17 cellular contexts compared by ENCODE assay signal in the genomic region with DNA sequence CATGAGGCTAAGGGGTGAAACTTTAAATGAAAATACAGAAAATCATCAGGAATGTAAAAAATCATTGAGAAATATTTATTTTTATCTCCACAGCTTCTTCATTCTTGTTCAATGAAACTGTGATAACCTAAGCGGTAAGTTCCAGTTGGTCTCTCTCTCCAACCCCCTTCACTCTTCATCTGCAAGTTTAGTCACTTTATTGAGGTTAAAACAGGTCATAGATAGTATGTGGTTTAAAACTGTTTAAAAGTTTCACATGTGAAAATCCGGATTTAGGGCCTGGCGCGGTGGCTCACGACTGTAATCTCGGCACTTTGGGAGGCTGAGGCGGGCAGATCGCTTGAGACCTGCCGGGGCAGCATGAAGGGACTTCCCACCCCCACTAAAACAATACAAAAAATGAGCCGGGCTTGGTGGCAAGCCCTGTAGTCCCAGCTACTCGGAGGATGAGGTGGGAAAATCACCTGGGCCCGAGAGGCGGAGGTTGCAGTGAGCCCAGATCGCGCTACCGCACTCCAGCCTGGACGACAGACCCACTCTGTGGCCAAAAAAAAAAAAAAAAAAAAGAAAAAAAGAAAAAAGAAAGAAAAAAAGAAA. TPM values are rescaled to one million over a fixed set of nuclear protein-coding genes. Genes with fewer than 3 reads are reported as not detected.
DNase-seq lines count a peak whose midpoint lies in the region; ATAC-seq, FAIRE-seq and TF ChIP-seq lines count a peak whose summit lies in the region.
"Had no signal": no experiment of that assay in that cellular context is flagged by ENCODE, and none has a peak within 500 bp of the region (broad histone marks: within the 10 kb centered on the region; RNA-seq: fewer than 3 reads in every experiment).

No MANE protein-coding gene starts in this region.

- peaks cover 21% of the 10 kb centered on the region for H3K4me1 Mint-ChIP-seq in activated CD4-positive, alpha-beta T cell treated with anti-CD3 and anti-CD28 coated beads, Interleukin-2, amount 10 ng/mL, durations not matched to agents 7 days and 5 days
- H3K4me1 Mint-ChIP-seq in activated CD4-positive, alpha-beta T cell treated with anti-CD3 and anti-CD28 coated beads, Interleukin-2, amount 10 ng/mL, durations not matched to agents 24 days and 14 days: peaks cover 16% of the 10 kb centered on the region
- H3K4me1 Mint-ChIP-seq in stimulated activated effector memory CD8-positive, alpha-beta T cell treated with anti-CD3 and anti-CD28 coated beads, Interleukin-12 subunit alpha, Interleukin-12 subunit beta, amount 100 ng/mL, for 72 hours: peaks cover 17% of the 10 kb centered on the region
- peaks cover 22% of the 10 kb centered on the region for H3K4me1 Mint-ChIP-seq in T-helper 2 cell treated with Interferon-gamma antibody and Interleukin-4, amounts not matched to agents 5 μg/mL and 100 μg/mL, for 36 hours (ENCODE audit: low read depth)

- CTCF ChIA-PET in activated CD4-positive, alpha-beta T cell treated with anti-CD3 and anti-CD28 coated beads, Interleukin-2, amount 10 ng/mL, durations not matched to agents 7 days and 5 days (lab: Charles Lee): no interaction called here
- CTCF ChIA-PET in HepG2 (lab: Yijun Ruan, JAX; ENCODE audit: low intra/inter-chr PET ratio, low total read pairs): interaction anchor here (2.1 kb wide), 1 partner anchor 244 kb away, joined by 9 read pairs; no protein-coding TSS in a partner anchor

- peak overlapping the region; percentile 96 for H2AFZ ChIP-seq in HepG2 (ENCODE audit: low read length)

- H3K36me3 ChIP-seq in WERI-Rb-1 (no peaks in the 10 kb centered on the region), HepG2 (replicated peaks in 1 of 2; ENCODE audit: control insufficient read depth in 1 of 2, insufficient read depth in 2 of 2, low read length in 2 of 2) (no peaks in the 10 kb centered on the region)
- H3K36me3 ChIP-seq: left ventricle myocardium inferior, neutrophil had no signal

- peak overlapping the region; percentile 89 for H3K4me3 Mint-ChIP-seq in activated CD4-positive, alpha-beta T cell treated with anti-CD3 and anti-CD28 coated beads, Interleukin-2, amount 10 ng/mL, durations not matched to agents 7 days and 5 days
- no peak overlapping the region for H3K4me3 Mint-ChIP-seq in activated CD4-positive, alpha-beta T cell treated with anti-CD3 and anti-CD28 coated beads, Interleukin-2, amount 10 ng/mL, durations not matched to agents 24 days and 14 days
- H3K4me3 Mint-ChIP-seq in stimulated activated effector memory CD8-positive, alpha-beta T cell treated with anti-CD3 and anti-CD28 coated beads, Interleukin-12 subunit alpha, Interleukin-12 subunit beta, amount 100 ng/mL, for 72 hours: peak overlapping the region; percentile 74
- H3K4me3 Mint-ChIP-seq in T-helper 2 cell treated with Interferon-gamma antibody and Interleukin-4, amounts not matched to agents 5 μg/mL and 100 μg/mL, for 36 hours: no peak overlapping the region

- H3K27ac Mint-ChIP-seq in activated CD4-positive, alpha-beta T cell treated with anti-CD3 and anti-CD28 coated beads, Interleukin-2, amount 10 ng/mL, durations not matched to agents 7 days and 5 days: peak overlapping the region; percentile 41
- no peak overlapping the region for H3K27ac Mint-ChIP-seq in activated CD4-positive, alpha-beta T cell treated with anti-CD3 and anti-CD28 coated beads, Interleukin-2, amount 10 ng/mL, durations not matched to agents 24 days and 14 days
- no peak overlapping the region for H3K27ac Mint-ChIP-seq in stimulated activated effector memory CD8-positive, alpha-beta T cell treated with anti-CD3 and anti-CD28 coated beads, Interleukin-12 subunit alpha, Interleukin-12 subunit beta, amount 100 ng/mL, for 72 hours
- H3K27ac Mint-ChIP-seq in T-helper 2 cell treated with Interferon-gamma antibody and Interleukin-4, amounts not matched to agents 5 μg/mL and 100 μg/mL, for 36 hours: no peak overlapping the region
- H3K27ac Mint-ChIP-seq: activated CD8-positive, alpha-beta T cell treated with anti-CD3 and anti-CD28 coated beads, Interleukin-2, amount 10 ng/mL, durations not matched to agents 7 days and 5 days had no signal

- H4K20me1 ChIP-seq in HepG2 (ENCODE audit: insufficient read depth, low read length): peaks cover 15% of the 10 kb centered on the region

- H3K4me3 ChIP-seq in WERI-Rb-1 (ENCODE audit: low read depth, low read length): peak overlapping the region; percentile 46
- peak overlapping the region in 1 of 3 experiments; percentile 74; a peak in 1 of 6 replicates for H3K4me3 ChIP-seq in HepG2 (replicated peaks in 1 of 3; ENCODE audit: insufficient read depth in 1 of 3, low read depth in 2 of 3, low read length in 3 of 3)

- TF ChIP-seq POLR2A in HepG2 (IDR thresholded peaks at IDR 0.05; ENCODE audit: insufficient read depth in 1 of 2, low read depth in 2 of 2, low read length in 2 of 2): no peak

- peaks cover 22% of the 10 kb centered on the region for H3K27me3 Mint-ChIP-seq in activated CD4-positive, alpha-beta T cell treated with anti-CD3 and anti-CD28 coated beads, Interleukin-2, amount 10 ng/mL, durations not matched to agents 7 days and 5 days
- peaks cover 27% of the 10 kb centered on the region for H3K27me3 Mint-ChIP-seq in activated CD4-positive, alpha-beta T cell treated with anti-CD3 and anti-CD28 coated beads, Interleukin-2, amount 10 ng/mL, durations not matched to agents 24 days and 14 days
- peaks cover 3% of the 10 kb centered on the region for H3K27me3 Mint-ChIP-seq in T-helper 2 cell treated with Interferon-gamma antibody and Interleukin-4, amounts not matched to agents 5 μg/mL and 100 μg/mL, for 36 hours (ENCODE audit: low read depth)

- no peak for TF ChIP-seq EP300 in HepG2 (IDR thresholded peaks at IDR 0.05; ENCODE audit: low read depth in 2 of 2, low read length in 2 of 2)
- no peak for TF ChIP-seq EP300 in HepG2 (CRISPR knock-in tag; IDR thresholded peaks at IDR 0.05; ENCODE audit: borderline replicate concordance)

- in situ Hi-C loops in HepG2 (cut with HindIII; ENCODE audit: extremely low pct_ligation_motif_present, low pct_unique_long_range_greater_than_20kb): loop anchor here (10.0 kb wide), 2 partner anchors 241 to 271 kb away; no protein-coding TSS in a partner anchor

- H3K27ac ChIP-seq in WERI-Rb-1: no peak overlapping the region
- H3K27ac ChIP-seq in HepG2 (ENCODE audit: extremely low read length, insufficient read depth, low read length): no peak overlapping the region

- H3K9ac ChIP-seq in HepG2 (ENCODE audit: insufficient read depth, low read depth, low read length): peak overlapping the region; percentile 74; the same call in 1 of the 2 replicates

- no peak for DNase-seq in activated CD4-positive, alpha-beta T cell treated with anti-CD3 and anti-CD28 coated beads, Interleukin-2, amount 10 ng/mL, durations not matched to agents 7 days and 5 days
- no peak for DNase-seq in activated CD4-positive, alpha-beta T cell treated with anti-CD3 and anti-CD28 coated beads, Interleukin-2, amount 10 ng/mL, durations not matched to agents 24 days and 14 days
- DNase-seq in WERI-Rb-1: peak; percentile 37
- DNase-seq in HepG2 (ENCODE audit: low spot score): no peak
- no peak for DNase-seq in stimulated activated effector memory CD8-positive, alpha-beta T cell treated with anti-CD3 and anti-CD28 coated beads, Interleukin-12 subunit alpha, Interleukin-12 subunit beta, amount 100 ng/mL, for 72 hours (ENCODE audit: low spot score in 2 of 2)
- DNase-seq in T-helper 2 cell treated with Interferon-gamma antibody and Interleukin-4, amounts not matched to agents 5 μg/mL and 100 μg/mL, for 36 hours (ENCODE audit: low spot score): no peak
- no peak for DNase-seq in NCI-H2196 treated with DMSO at 0.1 percent for 48 hours (lab: John Stamatoyannopoulos, UW; ENCODE audit: unreplicated experiment)
- DNase-seq: activated CD8-positive, alpha-beta T cell treated with anti-CD3 and anti-CD28 coated beads, Interleukin-2, amount 10 ng/mL, durations not matched to agents 7 days and 5 days; activated naive CD4-positive, alpha-beta T cell treated with anti-CD3 and anti-CD28 coated beads for 36 hours; DMS 273 treated with DMSO at 0.1 percent for 48 hours; left ventricle myocardium inferior; NCI-H774; stimulated activated CD4-positive, alpha-beta T cell treated with anti-CD3 and anti-CD28 coated beads, Interleukin-12 subunit alpha, Interleukin-12 subunit beta, amount 100 ng/mL, for 4 hours had no signal

- no peaks in the 10 kb centered on the region for H3K9me3 Mint-ChIP-seq in activated CD4-positive, alpha-beta T cell treated with anti-CD3 and anti-CD28 coated beads, Interleukin-2, amount 10 ng/mL, durations not matched to agents 7 days and 5 days
- no peaks in the 10 kb centered on the region for H3K9me3 Mint-ChIP-seq in activated CD4-positive, alpha-beta T cell treated with anti-CD3 and anti-CD28 coated beads, Interleukin-2, amount 10 ng/mL, durations not matched to agents 24 days and 14 days
- no peaks in the 10 kb centered on the region for H3K9me3 Mint-ChIP-seq in stimulated activated effector memory CD8-positive, alpha-beta T cell treated with anti-CD3 and anti-CD28 coated beads, Interleukin-12 subunit alpha, Interleukin-12 subunit beta, amount 100 ng/mL, for 72 hours
- H3K9me3 Mint-ChIP-seq in T-helper 2 cell treated with Interferon-gamma antibody and Interleukin-4, amounts not matched to agents 5 μg/mL and 100 μg/mL, for 36 hours: no peaks in the 10 kb centered on the region
- H3K9me3 Mint-ChIP-seq: activated naive CD4-positive, alpha-beta T cell treated with anti-CD3 and anti-CD28 coated beads for 36 hours had no signal

- peaks cover 28% of the 10 kb centered on the region for H3K79me2 ChIP-seq in HepG2 (ENCODE audit: insufficient read depth, low read length)

- 84% methylated on average over 17 of the region's 17 CpGs for WGBS in HepG2 (ENCODE audit: low lambda C conversion rate)

- H3K27me3 ChIP-seq in WERI-Rb-1 (ENCODE audit: insufficient read depth, low read depth, severe bottlenecking) (no peaks in the 10 kb centered on the region), HepG2 (ENCODE audit: control insufficient read depth in 1 of 2, insufficient read depth in 2 of 2, low read length in 2 of 2) (no peaks in the 10 kb centered on the region; a peak in 1 of 5 replicates)
- H3K27me3 ChIP-seq: neutrophil had no signal

- H3K4me2 ChIP-seq in HepG2 (ENCODE audit: low read depth, low read length): peak overlapping the region; percentile 93; the same call in 1 of the 2 replicates

- no peak for ATAC-seq in HepG2
- no peak for ATAC-seq in stimulated activated effector memory CD8-positive, alpha-beta T cell treated with anti-CD3 and anti-CD28 coated beads, Interleukin-12 subunit alpha, Interleukin-12 subunit beta, amount 100 ng/mL, for 72 hours
- no peak for ATAC-seq in HG03097 (IDR thresholded peaks at IDR 0.05; ENCODE audit: low FRiP score, unreplicated experiment)
- ATAC-seq: activated CD8-positive, alpha-beta T cell treated with anti-CD3 and anti-CD28 coated beads, Interleukin-2, amount 10 ng/mL, durations not matched to agents 7 days and 5 days; Right ventricle myocardium inferior had no signal

- FAIRE-seq in HepG2 (lab: Jason Lieb, UNC): no peak
- FAIRE-seq: TTC549 had no signal

- peaks cover 4% of the 10 kb centered on the region; the same call in 1 of the 2 replicates for H3K4me1 ChIP-seq in HepG2 (ENCODE audit: insufficient read depth, low read length)

- no peak for TF ChIP-seq RAD21 in HepG2 (CRISPR knock-in tag; IDR thresholded peaks at IDR 0.05)

- no TSS peak for BruUV-seq in HepG2 (replicated peaks; lab: Mats Ljungman, UMichigan)

- intact Hi-C loops in activated CD4-positive, alpha-beta T cell treated with anti-CD3 and anti-CD28 coated beads, Interleukin-2, amount 10 ng/mL, durations not matched to agents 24 days and 14 days (cut with micrococcal nuclease): loop anchor here (1.0 to 5.0 kb wide), 5 partner anchors 76 to 725 kb away; a partner anchor contains a TSS
- intact Hi-C loops in HepG2 (cut with micrococcal nuclease; ENCODE audit: unreplicated experiment): loop anchor here (1.0 to 5.0 kb wide), 4 partner anchors 89 to 269 kb away; no protein-coding TSS in a partner anchor

- TF ChIP-seq CTCF in WERI-Rb-1 (IDR thresholded peaks at IDR 0.05; ENCODE audit: low read depth, low read length) (no peak), HepG2 (CRISPR knock-in tag; IDR thresholded peaks at IDR 0.05) (no peak)

- POLR2A ChIA-PET in activated CD4-positive, alpha-beta T cell treated with anti-CD3 and anti-CD28 coated beads, Interleukin-2, amount 10 ng/mL, durations not matched to agents 7 days and 5 days (lab: Charles Lee): no interaction called here
- POLR2A ChIA-PET in HepG2 (lab: Yijun Ruan, JAX): no interaction called here

- H3K36me3 Mint-ChIP-seq in activated CD4-positive, alpha-beta T cell treated with anti-CD3 and anti-CD28 coated beads, Interleukin-2, amount 10 ng/mL, durations not matched to agents 7 days and 5 days (ENCODE audit: low read depth): no peaks in the 10 kb centered on the region
- peaks cover 2% of the 10 kb centered on the region for H3K36me3 Mint-ChIP-seq in activated CD4-positive, alpha-beta T cell treated with anti-CD3 and anti-CD28 coated beads, Interleukin-2, amount 10 ng/mL, durations not matched to agents 24 days and 14 days (ENCODE audit: low read depth)
- H3K36me3 Mint-ChIP-seq in stimulated activated effector memory CD8-positive, alpha-beta T cell treated with anti-CD3 and anti-CD28 coated beads, Interleukin-12 subunit alpha, Interleukin-12 subunit beta, amount 100 ng/mL, for 72 hours: no peaks in the 10 kb centered on the region
- peaks cover 5% of the 10 kb centered on the region for H3K36me3 Mint-ChIP-seq in T-helper 2 cell treated with Interferon-gamma antibody and Interleukin-4, amounts not matched to agents 5 μg/mL and 100 μg/mL, for 36 hours (ENCODE audit: low read depth)

- H3K9me3 ChIP-seq in WERI-Rb-1 (ENCODE audit: severe bottlenecking): no peaks in the 10 kb centered on the region
- H3K9me3 ChIP-seq in HepG2 (ENCODE audit: low read length): no peaks in the 10 kb centered on the region
- H3K9me3 ChIP-seq: left ventricle myocardium inferior, neutrophil had no signal

RNA-seq across cellular contexts. Expression of a gene that starts 1.6 kb away (rescaled TPM):
- total RNA-seq in activated CD4-positive, alpha-beta T cell treated with anti-CD3 and anti-CD28 coated beads, Interleukin-2, amount 10 ng/mL, durations not matched to agents 7 days and 5 days: 1 to 10 TPM; 2.7 to 3.8 TPM
- total RNA-seq in activated CD4-positive, alpha-beta T cell treated with anti-CD3 and anti-CD28 coated beads, Interleukin-2, amount 10 ng/mL, durations not matched to agents 24 days and 14 days: 12.3 and 14.3 TPM in 2 replicates
- total RNA-seq in HepG2 (2016; rRNA removed; fragmentation: Illumina TruSeq; extraction: Trizol): 18.5 and 19.8 TPM in 2 replicates
- 8.5 and 10.8 TPM in 2 replicates for total RNA-seq in HepG2 (2016; cell fraction: cytosol; rRNA removed; fragmentation: Illumina TruSeq; extraction: Trizol; ENCODE audit: low read depth)
- 16.7 and 17.3 TPM in 2 replicates for total RNA-seq in HepG2 (2016; cell fraction: insoluble cytoplasmic fraction; rRNA removed; fragmentation: Illumina TruSeq; extraction: Trizol)
- 8.5 and 10.8 TPM in 2 replicates for total RNA-seq in HepG2 (2016; cell fraction: membrane; rRNA removed; fragmentation: Illumina TruSeq; extraction: Trizol)
- total RNA-seq in HepG2 (2016; cell fraction: nucleus; rRNA removed; fragmentation: Illumina TruSeq; extraction: Trizol): 29.4 and 39.2 TPM in 2 replicates
- 9.2 and 9.8 TPM in 2 replicates for polyA plus RNA-seq in HepG2 (2011; rRNA removed)
- 7.0 and 7.7 TPM in 2 replicates for polyA plus RNA-seq in HepG2 (2011; cell fraction: cytosol; rRNA removed)
- polyA plus RNA-seq in HepG2 (2011; cell fraction: nucleus; rRNA removed): 11.5 and 13.7 TPM in 2 replicates
- 9.2 and 15.8 TPM in 2 replicates for polyA plus RNA-seq in HepG2 (2012)
- 0.60 and 0.61 TPM in 2 replicates for polyA plus RNA-seq in HepG2 (2016; cell fraction: cytosol; fragmentation: Illumina TruSeq; extraction: Trizol; ENCODE audit: low read depth)
- 13.0 and 17.3 TPM in 2 replicates for polyA plus RNA-seq in HepG2 (2016; cell fraction: insoluble cytoplasmic fraction; fragmentation: Illumina TruSeq; extraction: Trizol; ENCODE audit: low read depth)
- polyA plus RNA-seq in HepG2 (2016; cell fraction: membrane; fragmentation: Illumina TruSeq; extraction: Trizol; ENCODE audit: low read depth): 2.3 and 2.5 TPM in 2 replicates
- 17.6 and 19.5 TPM in 2 replicates for polyA plus RNA-seq in HepG2 (2016; cell fraction: nucleus; fragmentation: Illumina TruSeq; extraction: Trizol; ENCODE audit: insufficient read depth, low read depth)
- polyA minus RNA-seq in HepG2 (2011; rRNA and poly(A)+ RNA removed; ENCODE audit: low replicate concordance): 17.9 and 28.2 TPM in 2 replicates
- polyA minus RNA-seq in HepG2 (2011; cell fraction: cytosol; rRNA and poly(A)+ RNA removed): 24.3 and 29.5 TPM in 2 replicates
- polyA minus RNA-seq in HepG2 (2011; cell fraction: nucleus; rRNA and poly(A)+ RNA removed): 61.7 and 84.3 TPM in 2 replicates

Comparison
In these comparisons a context has a peak if more than half of its experiments do, and no peak if none do; other contexts are left out.
1. H3K4me3 Mint-ChIP-seq: peak in activated CD4-positive, alpha-beta T cell treated with anti-CD3 and anti-CD28 coated beads, Interleukin-2, amount 10 ng/mL, durations not matched to agents 7 days and 5 days (single experiment) and stimulated activated effector memory CD8-positive, alpha-beta T cell treated with anti-CD3 and anti-CD28 coated beads, Interleukin-12 subunit alpha, Interleukin-12 subunit beta, amount 100 ng/mL, for 72 hours (single experiment); none in activated CD4-positive, alpha-beta T cell treated with anti-CD3 and anti-CD28 coated beads, Interleukin-2, amount 10 ng/mL, durations not matched to agents 24 days and 14 days (single experiment) and T-helper 2 cell treated with Interferon-gamma antibody and Interleukin-4, amounts not matched to agents 5 μg/mL and 100 μg/mL, for 36 hours (single experiment).